Comparison of ENCODE assay signal across 15 cellular contexts in genomic region chr3:123993818-123994217, GRCh38. TPM values are rescaled to one million over a fixed set of nuclear protein-coding genes. Genes with fewer than 3 reads are reported as not detected.
DNase-seq lines count a peak whose midpoint lies in the region; TF ChIP-seq lines count a peak whose summit lies in the region.
"Had no signal": no experiment of that assay in that cellular context is flagged by ENCODE, and none has a peak within 500 bp of the region (broad histone marks: within the 10 kb centered on the region; RNA-seq: fewer than 3 reads in every experiment).

No MANE protein-coding gene starts in this region.

- H3K9me2 ChIP-seq in neural cell (ENCODE audit: insufficient read depth, low read length) = no peaks in the 10 kb centered on the region

- no peak overlapping the region for H3K4me2 ChIP-seq in neural cell (ENCODE audit: low read length)

- H2AFZ ChIP-seq in neural cell (ENCODE audit: low read depth, low read length) = peak overlapping the region; percentile 7

- no peaks in the 10 kb centered on the region for H3K79me2 ChIP-seq in neural cell (replicated peaks; ENCODE audit: insufficient read depth, low read length)

- TF ChIP-seq EP300 in neural cell (conservative IDR thresholded peaks at IDR 0.05; ENCODE audit: poor library complexity, severe bottlenecking) = no peak

- peak; percentile 12 for DNase-seq in NCI-H1092 treated with DMSO at 0.1 percent for 48 hours (lab: John Stamatoyannopoulos, UW)
- DNase-seq in NCI-H1092 (lab: John Stamatoyannopoulos, UW) = no peak
- peak; percentile 42 for DNase-seq in NCI-H1417 treated with DMSO at 0.1 percent for 48 hours (lab: John Stamatoyannopoulos, UW)
- peak; percentile 73 for DNase-seq in NCI-H345 (lab: John Stamatoyannopoulos, UW)
- DNase-seq in AML-193 (lab: John Stamatoyannopoulos, UW) = no peak
- no peak for DNase-seq in activated CD8-positive, alpha-beta memory T cell treated with anti-CD3 and anti-CD28 coated beads, Interleukin-2, amount 50 U/mL, for 4 hours
- no peak for DNase-seq in RKO (ENCODE audit: low spot score)
- DNase-seq: C1 segment of cervical spinal cord, KBM-7, NCI-H774, SIG-M5, T-helper 2 cell had no signal

- no peaks in the 10 kb centered on the region for H3F3A ChIP-seq in neural cell (ENCODE audit: insufficient read depth, low read length, poor library complexity, severe bottlenecking)

- H3K9ac ChIP-seq in neural cell (ENCODE audit: low read length) = no peak overlapping the region

- H3K27me3 ChIP-seq in neural cell (ENCODE audit: insufficient read depth, low read depth, low read length) = peaks cover 16% of the 10 kb centered on the region

- no peaks in the 10 kb centered on the region for H3K9me3 ChIP-seq in neural cell (ENCODE audit: low read length)

- TF ChIP-seq RAD21 in neural cell (conservative IDR thresholded peaks at IDR 0.05) = no peak

- TF ChIP-seq CTCF in neural cell (IDR thresholded peaks at IDR 0.05; ENCODE audit: poor library complexity, severe bottlenecking) = no peak

- H4K20me1 ChIP-seq in neural cell (ENCODE audit: insufficient read depth) = no peaks in the 10 kb centered on the region

- no peak overlapping the region for H3K4me3 ChIP-seq in neural cell (ENCODE audit: low read length)

- H3K36me3 ChIP-seq in neural cell (ENCODE audit: insufficient read depth, low read length) = no peaks in the 10 kb centered on the region

- H3K27ac ChIP-seq in neural cell (ENCODE audit: low read length) = no peak overlapping the region
- H3K27ac ChIP-seq: 22Rv1, HL-60 had no signal

TF ChIP-seq in neural cell, 6 proteins besides CTCF, POLR2A, EP300 and RAD21:
- TF ChIP-seq MXI1 (conservative IDR thresholded peaks at IDR 0.05; ENCODE audit: poor library complexity, severe bottlenecking) = no peak
- peak; percentile 13 for TF ChIP-seq POLR2AphosphoS5 (IDR thresholded peaks at IDR 0.05)
- TF ChIP-seq TAF1 (IDR thresholded peaks at IDR 0.05; ENCODE audit: low read depth) = no peak
- TF ChIP-seq SMC3 (conservative IDR thresholded peaks at IDR 0.05; ENCODE audit: poor library complexity) = no peak
TF ChIP-seq in neural cell: peak in this region for 1.

RNA-seq across cellular contexts. Expression of gene ROPN1, which starts 1.9 kb away (rescaled TPM):
- polyA plus RNA-seq in neural cell = not detected in 2 replicates
- polyA minus RNA-seq in neural cell = not detected in 2 replicates

RNA-seq across cellular contexts. Expression of gene CCDC14, which starts 32.8 kb away (rescaled TPM):
- polyA plus RNA-seq in neural cell = 252 and 266 TPM in 2 replicates
- polyA minus RNA-seq in neural cell = 122 and 150 TPM in 2 replicates

RNA-seq across cellular contexts. Expression of gene KALRN, which starts 39.4 kb away (rescaled TPM):
- 61.6 and 86.7 TPM in 2 replicates for polyA plus RNA-seq in neural cell
- polyA minus RNA-seq in neural cell = 338 and 413 TPM in 2 replicates

Comparison
In these comparisons a context has a peak if more than half of its experiments do, and no peak if none do; other contexts are left out.
1. DNase-seq: peak in NCI-H1092 treated with DMSO at 0.1 percent for 48 hours (single experiment), NCI-H1417 treated with DMSO at 0.1 percent for 48 hours (single experiment) and NCI-H345 (single experiment); none in NCI-H1092 (single experiment), AML-193 (0 of 2), activated CD8-positive, alpha-beta memory T cell treated with anti-CD3 and anti-CD28 coated beads, Interleukin-2, amount 50 U/mL, for 4 hours (single experiment) and RKO (single experiment).